Comparison of ENCODE assay signal across 16 cellular contexts in genomic region chr12:130164931-130165330, GRCh38. TPM values are rescaled to one million over a fixed set of nuclear protein-coding genes. Genes with fewer than 3 reads are reported as not detected.
"Had no signal": no experiment of that assay in that cellular context is flagged by ENCODE, and none has a peak within 500 bp of the region (broad histone marks: within the 10 kb centered on the region; RNA-seq: fewer than 3 reads in every experiment).

No MANE protein-coding gene starts in this region.

- H3K4me1 ChIP-seq: breast epithelium had no signal

- H3K4me3 ChIP-seq: breast epithelium, upper lobe of left lung had no signal

- H3K36me3 ChIP-seq: breast epithelium, upper lobe of left lung had no signal

- ATAC-seq: activated naive CD8-positive, alpha-beta T cell treated with anti-CD3 and anti-CD28 coated beads, Interleukin-2, amount 50 U/mL, for 24 hours; activated T-helper 17 cell treated with anti-CD3 and anti-CD28 coated beads, Interleukin-2, amount 50 U/mL, for 72 hours; effector memory CD8-positive, alpha-beta T cell; sciatic nerve had no signal

- H3K4me1 Mint-ChIP-seq: activated T-helper 17 cell treated with anti-CD3 and anti-CD28 coated beads, Interleukin-2, amount 50 U/mL, for 72 hours had no signal

- H3K9me3 ChIP-seq: breast epithelium, upper lobe of left lung had no signal

- DNase-seq: activated naive CD4-positive, alpha-beta T cell treated with anti-CD3 and anti-CD28 coated beads for 36 hours; activated naive CD8-positive, alpha-beta T cell treated with anti-CD3 and anti-CD28 coated beads, Interleukin-2, amount 50 U/mL, for 24 hours; effector memory CD8-positive, alpha-beta T cell; foreskin melanocyte; kidney glomerular epithelial cell; upper lobe of left lung had no signal

- H3K27ac Mint-ChIP-seq: activated naive CD4-positive, alpha-beta T cell treated with anti-CD3 and anti-CD28 coated beads for 36 hours; activated naive CD8-positive, alpha-beta T cell treated with anti-CD3 and anti-CD28 coated beads, Interleukin-2, amount 50 U/mL, for 24 hours; activated T-helper 17 cell treated with anti-CD3 and anti-CD28 coated beads, Interleukin-2, amount 50 U/mL, for 72 hours; dendritic cell treated with granulocyte-macrophage colony-stimulating factor and Interleukin-4, amounts not matched to agents 40 ng/mL and 50 ng/mL, for 4 days; effector memory CD8-positive, alpha-beta T cell; stimulated activated naive CD8-positive, alpha-beta T cell treated with anti-CD3 and anti-CD28 coated beads, Interleukin-15, Interleukin-2, amounts not matched to agents 100 ng/mL and 50 ng/mL, for 24 hours; T-helper 2 cell treated with Interferon-gamma antibody and Interleukin-4, amounts not matched to agents 5 μg/mL and 100 μg/mL, for 36 hours had no signal

- H3K27ac ChIP-seq: breast epithelium, epithelial cell of prostate, upper lobe of left lung had no signal

- H3K9me3 Mint-ChIP-seq: activated naive CD4-positive, alpha-beta T cell treated with anti-CD3 and anti-CD28 coated beads for 36 hours; activated naive CD8-positive, alpha-beta T cell treated with anti-CD3 and anti-CD28 coated beads, Interleukin-2, amount 50 U/mL, for 24 hours; activated T-helper 17 cell treated with anti-CD3 and anti-CD28 coated beads, Interleukin-2, amount 50 U/mL, for 72 hours; dendritic cell treated with granulocyte-macrophage colony-stimulating factor and Interleukin-4, amounts not matched to agents 40 ng/mL and 50 ng/mL, for 4 days; effector memory CD8-positive, alpha-beta T cell; stimulated activated naive CD8-positive, alpha-beta T cell treated with anti-CD3 and anti-CD28 coated beads, Interleukin-15, Interleukin-2, amounts not matched to agents 100 ng/mL and 50 ng/mL, for 24 hours; T-helper 2 cell treated with Interferon-gamma antibody and Interleukin-4, amounts not matched to agents 5 μg/mL and 100 μg/mL, for 36 hours had no signal

- H3K4me3 Mint-ChIP-seq: activated naive CD4-positive, alpha-beta T cell treated with anti-CD3 and anti-CD28 coated beads for 36 hours; activated naive CD8-positive, alpha-beta T cell treated with anti-CD3 and anti-CD28 coated beads, Interleukin-2, amount 50 U/mL, for 24 hours; activated T-helper 17 cell treated with anti-CD3 and anti-CD28 coated beads, Interleukin-2, amount 50 U/mL, for 72 hours; dendritic cell treated with granulocyte-macrophage colony-stimulating factor and Interleukin-4, amounts not matched to agents 40 ng/mL and 50 ng/mL, for 4 days; effector memory CD8-positive, alpha-beta T cell; stimulated activated naive CD8-positive, alpha-beta T cell treated with anti-CD3 and anti-CD28 coated beads, Interleukin-15, Interleukin-2, amounts not matched to agents 100 ng/mL and 50 ng/mL, for 24 hours; T-helper 2 cell treated with Interferon-gamma antibody and Interleukin-4, amounts not matched to agents 5 μg/mL and 100 μg/mL, for 36 hours had no signal

RNA-seq across cellular contexts. Expression of gene FZD10, which starts 2.7 kb away (rescaled TPM):
- total RNA-seq: activated naive CD4-positive, alpha-beta T cell treated with anti-CD3 and anti-CD28 coated beads for 36 hours; activated T-helper 17 cell treated with anti-CD3 and anti-CD28 coated beads, Interleukin-2, amount 50 U/mL, for 72 hours; osteocyte; pulmonary artery endothelial cell had no signal
- polyA plus RNA-seq: neural cell had no signal
